24 cellular contexts compared by ENCODE assay signal in the genomic region with DNA sequence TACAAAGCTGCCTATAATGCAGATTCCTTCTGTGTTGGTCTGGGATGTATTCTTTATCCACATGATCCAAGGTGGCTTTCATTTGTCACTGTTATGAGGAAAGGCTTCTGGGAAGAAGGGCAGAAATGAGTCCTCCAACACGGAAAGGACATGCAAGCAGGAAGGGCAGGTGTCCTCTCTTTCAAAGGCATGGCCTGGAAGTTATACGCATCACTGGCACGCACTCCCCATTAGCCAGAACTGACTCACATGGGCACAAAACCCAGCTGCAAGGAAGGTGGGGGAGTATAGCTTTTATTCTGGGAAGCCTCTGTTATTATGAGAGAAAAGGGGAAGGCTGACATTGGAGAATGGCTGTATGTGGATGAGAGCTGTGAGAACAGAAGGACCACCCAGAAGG.
"Had no signal": no experiment of that assay in that cellular context is flagged by ENCODE, and none has a peak within 500 bp of the region (broad histone marks: within the 10 kb centered on the region; RNA-seq: fewer than 3 reads in every experiment).

No MANE protein-coding gene starts in this region.

- H3K4me1 Mint-ChIP-seq: central memory CD8-positive, alpha-beta T cell; nephron had no signal

- DNase-seq: cortex of kidney; dorsolateral prefrontal cortex; effector CD8-positive, alpha-beta T cell; esophagus squamous epithelium; foreskin fibroblast; kidney; left lung; lower lobe of right lung; mesenchymal stem cell; naive B cell; ovary; right cardiac atrium; small intestine; stimulated activated CD4-positive, alpha-beta T cell treated with anti-CD3 and anti-CD28 coated beads, Interleukin-12 subunit alpha, Interleukin-12 subunit beta, amount 100 ng/mL, for 4 hours; stimulated activated naive CD4-positive, alpha-beta T cell; stomach; substantia nigra; transverse colon had no signal

- H3K27ac Mint-ChIP-seq: nephron had no signal

- FAIRE-seq: endometrium, kidney, small intestine had no signal

- H3K4me2 ChIP-seq: hepatocyte had no signal

- H3K4me1 ChIP-seq: esophagus squamous epithelium, gastroesophageal sphincter, left lung, lower lobe of right lung, stomach, transverse colon had no signal

- H3K27me3 ChIP-seq: gastroesophageal sphincter, hepatocyte, left lung, ovary, stomach, transverse colon had no signal

- H3K79me2 ChIP-seq: hepatocyte had no signal

- H3K36me3 ChIP-seq: esophagus squamous epithelium, gastroesophageal sphincter, left lung, lower lobe of right lung, ovary, stomach, thoracic aorta, transverse colon had no signal

- H3K4me3 ChIP-seq: dorsolateral prefrontal cortex, esophagus squamous epithelium, gastroesophageal sphincter, hepatocyte, left lung, lower lobe of right lung, ovary, stomach, thoracic aorta, transverse colon had no signal

- H2AFZ ChIP-seq: hepatocyte had no signal

- H3K9me3 ChIP-seq: left lung, ovary, thoracic aorta, transverse colon had no signal

- ATAC-seq: gastroesophageal sphincter, left lung, lower lobe of right lung, right cardiac atrium had no signal

- H3K27ac ChIP-seq: dorsolateral prefrontal cortex, esophagus squamous epithelium, gastroesophageal sphincter, hepatocyte, left lung, lower lobe of right lung, ovary, stomach, thoracic aorta, transverse colon had no signal

- H3K4me3 Mint-ChIP-seq: central memory CD8-positive, alpha-beta T cell; naive B cell; nephron had no signal
